28 cellular contexts compared by ENCODE assay signal in the genomic region with DNA sequence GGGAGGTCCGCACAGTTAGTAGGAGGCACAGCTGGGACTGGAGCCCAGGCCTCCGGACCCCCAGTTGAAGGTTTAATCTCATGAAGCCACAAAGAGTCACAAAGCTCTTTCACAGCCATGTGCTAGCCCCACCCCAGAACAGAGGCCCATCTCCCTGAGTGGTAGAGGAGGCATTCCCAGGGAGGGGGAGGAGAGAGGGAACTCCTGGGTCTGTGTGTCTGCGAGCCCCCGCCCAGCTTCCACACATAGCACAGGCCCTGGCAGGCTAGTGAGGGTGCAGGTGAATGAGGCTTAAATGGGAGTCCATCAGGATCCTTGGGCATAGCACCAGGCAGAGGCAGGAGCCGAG.
DNase-seq lines count a peak whose midpoint lies in the region; ATAC-seq, FAIRE-seq and TF ChIP-seq lines count a peak whose summit lies in the region.
"Had no signal": no experiment of that assay in that cellular context is flagged by ENCODE, and none has a peak within 500 bp of the region (broad histone marks: within the 10 kb centered on the region; RNA-seq: fewer than 3 reads in every experiment).

No MANE protein-coding gene starts in this region.

- FAIRE-seq in astrocyte (lab: Jason Lieb, UNC) = no peak
- FAIRE-seq: endothelial cell of umbilical vein had no signal

- H3K27ac Mint-ChIP-seq in astrocyte (ENCODE audit: unreplicated experiment) = peak overlapping the region; percentile 26
- H3K27ac Mint-ChIP-seq: activated CD8-positive, alpha-beta T cell treated with anti-CD3 and anti-CD28 coated beads for 36 hours; memory B cell; stimulated activated effector memory CD8-positive, alpha-beta T cell treated with anti-CD3 and anti-CD28 coated beads, Interleukin-12 subunit alpha, Interleukin-12 subunit beta, amount 100 ng/mL, for 72 hours; T-helper 17 cell had no signal

- H4K20me1 ChIP-seq in astrocyte (ENCODE audit: insufficient read depth, low read length) = no peaks in the 10 kb centered on the region
- no peaks in the 10 kb centered on the region for H4K20me1 ChIP-seq in osteoblast (ENCODE audit: insufficient read depth, low read length)

- H3K4me2 ChIP-seq in astrocyte (ENCODE audit: low read length) = peak overlapping the region; percentile 8
- no peak overlapping the region for H3K4me2 ChIP-seq in osteoblast (ENCODE audit: insufficient read depth, low read length)
- H3K4me2 ChIP-seq: SK-N-SH had no signal

- peaks cover 19% of the 10 kb centered on the region for H3K27me3 Mint-ChIP-seq in astrocyte (ENCODE audit: low read depth, unreplicated experiment)

- no peak overlapping the region for H3K4me3 Mint-ChIP-seq in astrocyte (ENCODE audit: unreplicated experiment)
- H3K4me3 Mint-ChIP-seq: activated CD8-positive, alpha-beta T cell treated with anti-CD3 and anti-CD28 coated beads for 36 hours; memory B cell; stimulated activated effector memory CD8-positive, alpha-beta T cell treated with anti-CD3 and anti-CD28 coated beads, Interleukin-12 subunit alpha, Interleukin-12 subunit beta, amount 100 ng/mL, for 72 hours; T-helper 17 cell had no signal

- H3K4me3 ChIP-seq in right cardiac atrium (ENCODE audit: low read length) (no peak overlapping the region), astrocyte (ENCODE audit: insufficient read depth, low read depth, low read length) (no peak overlapping the region), osteoblast (ENCODE audit: insufficient read depth, low read length) (no peak overlapping the region), vagina (no peak overlapping the region)
- H3K4me3 ChIP-seq: body of pancreas, upper lobe of left lung had no signal

- ATAC-seq in right cardiac atrium (no peak), left cardiac atrium (no peak)
- ATAC-seq: activated CD8-positive, alpha-beta T cell treated with anti-CD3 and anti-CD28 coated beads for 36 hours; stimulated activated effector memory CD8-positive, alpha-beta T cell treated with anti-CD3 and anti-CD28 coated beads, Interleukin-12 subunit alpha, Interleukin-12 subunit beta, amount 100 ng/mL, for 72 hours; T-helper 17 cell had no signal

- WGBS in right cardiac atrium = 69% methylated on average over 5 of the region's 5 CpGs

- intact Hi-C loops in right cardiac atrium (cut with DNase I) (loop anchor here in 1 of 4 donors (10.0 kb wide), 1 partner anchor 179 kb away; no protein-coding TSS in a partner anchor), left cardiac atrium (cut with DNase I) (no loop called here), vagina (cut with DNase I) (loop anchor here (10.0 kb wide), 1 partner anchor 169 kb away; no protein-coding TSS in a partner anchor)

- in situ Hi-C loops in ACHN (cut with HindIII; ENCODE audit: low pct_ligation_motif_present, low pct_unique_long_range_greater_than_20kb, low sequenced_read_pairs) = no loop called here

- TF ChIP-seq POLR2A in vagina (IDR thresholded peaks at IDR 0.05) = no peak

- no peaks in the 10 kb centered on the region for H3K36me3 ChIP-seq in astrocyte (ENCODE audit: insufficient read depth, low read length)
- no peaks in the 10 kb centered on the region for H3K36me3 ChIP-seq in osteoblast (ENCODE audit: insufficient read depth, low read length)
- H3K36me3 ChIP-seq in vagina = no peaks in the 10 kb centered on the region
- H3K36me3 ChIP-seq: neutrophil, upper lobe of left lung had no signal

- no peaks in the 10 kb centered on the region for H3K36me3 Mint-ChIP-seq in astrocyte (ENCODE audit: low read depth, unreplicated experiment)
- H3K36me3 Mint-ChIP-seq: memory B cell; stimulated activated effector memory CD8-positive, alpha-beta T cell treated with anti-CD3 and anti-CD28 coated beads, Interleukin-12 subunit alpha, Interleukin-12 subunit beta, amount 100 ng/mL, for 72 hours had no signal

- H3K4me1 Mint-ChIP-seq in astrocyte (ENCODE audit: low read depth, unreplicated experiment) = peaks cover 28% of the 10 kb centered on the region
- H3K4me1 Mint-ChIP-seq: memory B cell; stimulated activated effector memory CD8-positive, alpha-beta T cell treated with anti-CD3 and anti-CD28 coated beads, Interleukin-12 subunit alpha, Interleukin-12 subunit beta, amount 100 ng/mL, for 72 hours; T-helper 17 cell had no signal

- H2AFZ ChIP-seq in astrocyte (ENCODE audit: low read depth, low read length) (no peak overlapping the region), osteoblast (ENCODE audit: low read length) (peak overlapping the region; percentile 15)

- TF ChIP-seq CTCF in astrocyte (IDR thresholded peaks at IDR 0.05; ENCODE audit: insufficient read depth, low read depth, low read length) (no peak), osteoblast (IDR thresholded peaks at IDR 0.05; ENCODE audit: extremely low read depth, low read depth, low read length) (no peak), vagina (IDR thresholded peaks at IDR 0.05) (no peak)

- H3K4me1 ChIP-seq in right cardiac atrium (ENCODE audit: control insufficient read depth, insufficient read depth, low read length) = peaks cover 12% of the 10 kb centered on the region
- peaks cover 41% of the 10 kb centered on the region for H3K4me1 ChIP-seq in astrocyte (ENCODE audit: insufficient read depth, low read length)
- H3K4me1 ChIP-seq in osteoblast (ENCODE audit: insufficient read depth, low read length) = peaks cover 30% of the 10 kb centered on the region
- peaks cover 51% of the 10 kb centered on the region for H3K4me1 ChIP-seq in vagina
- H3K4me1 ChIP-seq: body of pancreas, upper lobe of left lung had no signal

- H3K9ac ChIP-seq in astrocyte (ENCODE audit: low read length) = peak overlapping the region; percentile 19
- H3K9ac ChIP-seq: SK-N-SH had no signal

- DNase-seq in right cardiac atrium (no peak), left cardiac atrium (no peak), astrocyte (ENCODE audit: low read depth) (no peak), osteoblast (ENCODE audit: insufficient read length, low spot score, missing footprints) (no peak), vagina (ENCODE audit: extremely low spot score in 2 of 2) (no peak), MV-4-11 (lab: John Stamatoyannopoulos, UW) (no peak), ACHN (no peak), SHP77 (lab: John Stamatoyannopoulos, UW) (no peak)
- DNase-seq: activated CD8-positive, alpha-beta T cell treated with anti-CD3 and anti-CD28 coated beads for 36 hours; activated naive CD4-positive, alpha-beta T cell; activated T-cell treated with anti-CD3 and anti-CD28 coated beads, Interleukin-2, amount 50 U/mL, for 1 hour; C1 segment of cervical spinal cord; COR-L47; GDM1; NCI-H1105; NCI-H187 treated with DMSO at 0.1 percent for 48 hours; NCI-H526 treated with DMSO at 0.1 percent for 48 hours; SK-N-SH; stimulated activated CD4-positive, alpha-beta T cell treated with anti-CD3 and anti-CD28 coated beads, Interleukin-12 subunit alpha, Interleukin-12 subunit beta, amount 100 ng/mL, for 4 hours; stimulated activated CD4-positive, alpha-beta T cell treated with anti-CD3 and anti-CD28 coated beads, Interleukin-4, amount 100 ng/mL, for 24 hours; substantia nigra; T-helper 17 cell had no signal

- peak overlapping the region; percentile 65 for H3K27ac ChIP-seq in right cardiac atrium (ENCODE audit: low read length)
- H3K27ac ChIP-seq in astrocyte (ENCODE audit: low read depth, low read length) = peak overlapping the region; percentile 47
- no peak overlapping the region for H3K27ac ChIP-seq in osteoblast (ENCODE audit: low read depth, low read length)
- H3K27ac ChIP-seq in vagina = peak overlapping the region; percentile 88
- H3K27ac ChIP-seq: body of pancreas, neutrophil, upper lobe of left lung had no signal

- no peaks in the 10 kb centered on the region for H3K79me2 ChIP-seq in astrocyte (ENCODE audit: insufficient read depth, low read length)
- H3K79me2 ChIP-seq in osteoblast (ENCODE audit: insufficient read depth, low read length) = no peaks in the 10 kb centered on the region

- H3K9me3 ChIP-seq in right cardiac atrium (ENCODE audit: control insufficient read depth, low read length) (no peaks in the 10 kb centered on the region), astrocyte (ENCODE audit: insufficient read depth, low read depth, low read length) (no peaks in the 10 kb centered on the region), osteoblast (ENCODE audit: low read depth, low read length) (no peaks in the 10 kb centered on the region), vagina (no peaks in the 10 kb centered on the region)
- H3K9me3 ChIP-seq: body of pancreas, neutrophil, SK-N-SH, upper lobe of left lung had no signal

- H3K27me3 ChIP-seq in right cardiac atrium (ENCODE audit: control insufficient read depth, insufficient read depth) (no peaks in the 10 kb centered on the region), astrocyte (ENCODE audit: insufficient read depth, low read length) (no peaks in the 10 kb centered on the region), osteoblast (ENCODE audit: insufficient read depth, low read length) (no peaks in the 10 kb centered on the region), vagina (no peaks in the 10 kb centered on the region)
- H3K27me3 ChIP-seq: body of pancreas, upper lobe of left lung had no signal

- H3K9me3 Mint-ChIP-seq in astrocyte (ENCODE audit: unreplicated experiment) = peaks cover 4% of the 10 kb centered on the region
- H3K9me3 Mint-ChIP-seq: activated CD8-positive, alpha-beta T cell treated with anti-CD3 and anti-CD28 coated beads for 36 hours; memory B cell; stimulated activated effector memory CD8-positive, alpha-beta T cell treated with anti-CD3 and anti-CD28 coated beads, Interleukin-12 subunit alpha, Interleukin-12 subunit beta, amount 100 ng/mL, for 72 hours had no signal
